ENCODE assay signal across 12 cellular contexts in the genomic region with DNA sequence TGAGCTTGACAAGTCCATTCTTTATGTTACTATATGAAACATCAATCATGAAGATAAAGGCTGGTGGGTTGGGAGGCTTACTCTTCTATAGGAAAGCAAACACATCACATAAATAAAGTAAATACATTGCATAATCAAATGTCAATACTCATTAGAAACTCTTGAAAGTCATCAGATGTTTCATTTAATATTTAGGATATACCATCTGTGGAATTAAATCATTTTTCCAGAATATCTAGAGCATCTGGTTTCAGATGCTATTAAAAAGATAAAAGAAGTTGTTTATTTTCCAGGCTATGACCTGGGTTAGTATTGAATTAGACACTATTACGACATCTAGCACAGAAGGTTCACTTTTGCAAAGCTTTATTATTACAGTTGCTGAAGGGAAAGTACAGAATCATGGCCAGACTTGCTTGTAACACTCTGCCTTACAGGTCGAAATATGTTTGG.
DNase-seq lines count a peak whose midpoint lies in the region; ATAC-seq and TF ChIP-seq lines count a peak whose summit lies in the region.
"Had no signal": no experiment of that assay in that cellular context is flagged by ENCODE, and none has a peak within 500 bp of the region (broad histone marks: within the 10 kb centered on the region; RNA-seq: fewer than 3 reads in every experiment).

No MANE protein-coding gene starts in this region.

- H3K4me1 ChIP-seq in adrenal gland (replicated peaks in 1 of 2): peaks cover 5 to 57% of the 10 kb centered on the region in 2 donors

- no peak for TF ChIP-seq CTCF in astrocyte of the spinal cord (IDR thresholded peaks at IDR 0.05; ENCODE audit: low read depth, low read length)
- no peak for TF ChIP-seq CTCF in adrenal gland (IDR thresholded peaks at IDR 0.05)

- ATAC-seq in Right ventricle myocardium superior (ENCODE audit: poor library complexity): peak; percentile 67
- ATAC-seq in sciatic nerve: peak; percentile 90
- ATAC-seq in HG02588 (IDR thresholded peaks at IDR 0.05; ENCODE audit: unreplicated experiment): no peak
- ATAC-seq: activated T-cell treated with anti-CD3 and anti-CD28 coated beads, Interleukin-2, amount 50 U/mL, for 4 hours; WTC11 had no signal

- peak overlapping the region in 2 of 5 donors; percentile 7 to 15 for H3K27ac ChIP-seq in adrenal gland

- in situ Hi-C loops in astrocyte of the spinal cord (cut with HindIII; ENCODE audit: low sequenced_read_pairs): no loop called here

- H3K4me3 ChIP-seq in astrocyte of the spinal cord (ENCODE audit: low read depth, low read length): no peak overlapping the region
- H3K4me3 ChIP-seq in adrenal gland: no peak overlapping the region

- H3K9me3 ChIP-seq in adrenal gland (replicated peaks in 1 of 3): no peaks in the 10 kb centered on the region

- no peak for TF ChIP-seq POLR2A in adrenal gland (IDR thresholded peaks at IDR 0.05)

- 59 to 82% (median 66%) methylated on average over 2 of the region's 2 CpGs for WGBS in adrenal gland, 4 donors

- no peaks in the 10 kb centered on the region for H3K36me3 ChIP-seq in adrenal gland (replicated peaks in 1 of 2)

- intact Hi-C loops in Right ventricle myocardium superior (cut with DNase I): no loop called here
- intact Hi-C loops in sciatic nerve (cut with DNase I): no loop called here
- intact Hi-C loops in adrenal gland (cut with DNase I): no loop called here

- DNase-seq in EH (ENCODE audit: low read depth): peak; percentile 51
- DNase-seq in astrocyte of the spinal cord (ENCODE audit: low read depth, low spot score): peak; percentile 58
- DNase-seq in Right ventricle myocardium superior: no peak
- DNase-seq in sciatic nerve (ENCODE audit: low spot score): no peak
- no peak for DNase-seq in midbrain (lab: John Stamatoyannopoulos, UW)
- DNase-seq in adrenal gland: no peak
- no peak for DNase-seq in NCI-H2171 treated with DMSO at 0.1 percent for 48 hours (lab: John Stamatoyannopoulos, UW)
- DNase-seq: activated T-cell treated with anti-CD3 and anti-CD28 coated beads, Interleukin-2, amount 50 U/mL, for 4 hours; erythroblast; NCI-H524 had no signal

- H3K27me3 ChIP-seq in adrenal gland: no peaks in the 10 kb centered on the region

Comparison
In these comparisons a context has a peak if more than half of its experiments do, and no peak if none do; other contexts are left out.
1. DNase-seq: peak in EH (single experiment) and astrocyte of the spinal cord (single experiment); none in Right ventricle myocardium superior (single experiment), sciatic nerve (single experiment), midbrain (single experiment), adrenal gland (0 of 7) and NCI-H2171 treated with DMSO at 0.1 percent for 48 hours (single experiment).